8 cellular contexts compared by ENCODE assay signal in genomic region chr12:47818007-47818376, GRCh38. TPM values are rescaled to one million over a fixed set of nuclear protein-coding genes. Genes with fewer than 3 reads are reported as not detected.
A peak's percentile ranks its signal among the peaks of the same experiment; 100 is the strongest.
DNase-seq lines count a peak whose midpoint lies in the region; ATAC-seq and TF ChIP-seq lines count a peak whose summit lies in the region.

No MANE protein-coding gene starts in this region.

- peaks cover 76% of the 10 kb centered on the region for H3K79me2 ChIP-seq in Loucy (ENCODE audit: insufficient read depth, low read length)

- no peaks in the 10 kb centered on the region for H3K36me3 Mint-ChIP-seq in naive B cell

- H3K27ac ChIP-seq in 22Rv1: peak overlapping the region; percentile 82
- peak overlapping the region; percentile 96 to 100 for H3K27ac ChIP-seq in coronary artery

- ATAC-seq in naive B cell (ENCODE audit: low read depth in 2 of 2): no peak
- ATAC-seq in HG03571 (IDR thresholded peaks at IDR 0.05; ENCODE audit: unreplicated experiment): no peak
- ATAC-seq in mucosa of descending colon: no peak

- peak overlapping the region; percentile 79 to 99 (median 94) for H3K27ac Mint-ChIP-seq in naive B cell

- H3K4me1 ChIP-seq in Loucy (ENCODE audit: insufficient read depth, low read length, poor library complexity, severe bottlenecking): peaks cover 60% of the 10 kb centered on the region
- peaks cover 32% of the 10 kb centered on the region for H3K4me1 ChIP-seq in mucosa of descending colon (ENCODE audit: low read depth)

- intact Hi-C loops in mucosa of descending colon (cut with DNase I, micrococcal nuclease): no loop called here

- H2AFZ ChIP-seq in Loucy (ENCODE audit: low read length): no peak overlapping the region

- H3K4me3 ChIP-seq in Loucy (ENCODE audit: low read length, poor library complexity, severe bottlenecking) (peak overlapping the region; percentile 91), coronary artery (peak overlapping the region; percentile 94), mucosa of descending colon (no peak overlapping the region)

- no peaks in the 10 kb centered on the region for H3K9me2 ChIP-seq in Loucy (replicated peaks; ENCODE audit: low read depth, low read length)

- H3K9me3 Mint-ChIP-seq in naive B cell: no peaks in the 10 kb centered on the region

- H3F3A ChIP-seq in Loucy (ENCODE audit: low read depth): peaks cover 5% of the 10 kb centered on the region; the same call in 1 of the 2 replicates

- no peaks in the 10 kb centered on the region for H3K27me3 Mint-ChIP-seq in naive B cell

- TF ChIP-seq CTCF in 22Rv1 (IDR thresholded peaks at IDR 0.05) (no peak), Loucy (conservative IDR thresholded peaks at IDR 0.05; ENCODE audit: low read length) (no peak), coronary artery (IDR thresholded peaks at IDR 0.05) (no peak), mucosa of descending colon (IDR thresholded peaks at IDR 0.05) (no peak)

- H3K9me3 ChIP-seq in Loucy (ENCODE audit: insufficient read depth, low read depth, low read length): no peaks in the 10 kb centered on the region
- no peaks in the 10 kb centered on the region for H3K9me3 ChIP-seq in mucosa of descending colon

- DNase-seq in coronary artery (ENCODE audit: low spot score): no peak
- no peak for DNase-seq in naive B cell
- no peak for DNase-seq in DMS153 treated with DMSO at 0.1 percent for 48 hours (lab: John Stamatoyannopoulos, UW; ENCODE audit: unreplicated experiment)
- DNase-seq in GM03348 (ENCODE audit: low spot score): no peak
- DNase-seq in mucosa of descending colon: no peak

- H3K4me1 Mint-ChIP-seq in naive B cell: peaks cover 67 to 75% (median 75%) of the 10 kb centered on the region in 3 donors

- H3K36me3 ChIP-seq in Loucy (ENCODE audit: insufficient read depth, low read length) (no peaks in the 10 kb centered on the region), mucosa of descending colon (ENCODE audit: low read depth) (no peaks in the 10 kb centered on the region)

- peak overlapping the region; percentile 89 for H3K9ac ChIP-seq in Loucy (ENCODE audit: low read depth, low read length, poor library complexity, severe bottlenecking)

- no peaks in the 10 kb centered on the region for H3K27me3 ChIP-seq in Loucy (ENCODE audit: insufficient read depth, low read length, poor library complexity, severe bottlenecking)

- peak overlapping the region; percentile 83 to 97 (median 93) for H3K4me3 Mint-ChIP-seq in naive B cell

- H3K4me2 ChIP-seq in Loucy (ENCODE audit: low read depth, low read length, poor library complexity, severe bottlenecking): peak overlapping the region; percentile 98

- peaks cover 34% of the 10 kb centered on the region for H4K20me1 ChIP-seq in Loucy (ENCODE audit: insufficient read depth, low read length, poor library complexity, severe bottlenecking)

RNA-seq across cellular contexts. Expression of gene HDAC7, which starts 1.7 kb away (rescaled TPM):
- polyA plus RNA-seq in naive B cell (ENCODE audit: low read depth in 6 of 6): 10 to 100 TPM in 1 of 6 donors, 1 to 10 TPM in 5; 4.5 to 17.1 (median 7.0) TPM
- 10 to 100 TPM; 19.5 to 67.4 (median 33.2) TPM for total RNA-seq in mucosa of descending colon

RNA-seq across cellular contexts. Expression of gene SLC48A1, which starts 45.0 kb away (rescaled TPM):
- polyA plus RNA-seq in naive B cell (ENCODE audit: low read depth in 6 of 6): 10 to 100 TPM; 12.2 to 18.3 (median 13.9) TPM
- 10 to 100 TPM; 17.2 to 35.4 (median 19.1) TPM for total RNA-seq in mucosa of descending colon

RNA-seq across cellular contexts. Expression of gene RAPGEF3, which starts 59.3 kb away (rescaled TPM):
- polyA plus RNA-seq in naive B cell (ENCODE audit: low read depth in 6 of 6): 1 to 10 TPM in 2 of 6 donors, under 1 TPM in 3, not detected in 1; 0.39 to 2.6 (median 0.52) TPM
- 10 to 100 TPM in 2 of 3 donors, 1 to 10 TPM in 1; 9.5 to 15.6 (median 11.4) TPM for total RNA-seq in mucosa of descending colon
